In the genomic region with DNA sequence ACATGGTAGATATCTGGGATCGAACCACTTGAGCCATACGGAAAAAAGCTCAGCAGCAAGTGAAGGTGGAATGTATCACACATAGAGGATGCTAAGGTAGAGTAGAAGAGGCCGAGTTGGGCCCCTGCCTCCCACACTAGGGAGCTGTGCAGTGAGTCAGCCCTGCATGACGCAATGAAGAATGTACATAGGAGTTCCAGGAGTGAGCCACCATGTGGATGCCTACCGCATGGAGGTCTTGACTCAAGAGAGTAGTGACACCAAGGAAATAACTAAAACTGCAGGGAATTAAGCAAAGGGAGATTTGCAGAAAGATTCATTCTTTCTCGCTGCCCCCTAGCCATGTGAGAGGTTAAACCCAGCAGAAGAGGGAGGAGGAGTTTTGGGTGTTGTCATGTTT, we compare ENCODE assay signal across 19 cellular contexts.
DNase-seq lines count a peak whose midpoint lies in the region; ATAC-seq and TF ChIP-seq lines count a peak whose summit lies in the region.
"Had no signal": no experiment of that assay in that cellular context is flagged by ENCODE, and none has a peak within 500 bp of the region (broad histone marks: within the 10 kb centered on the region; RNA-seq: fewer than 3 reads in every experiment).

No MANE protein-coding gene starts in this region.

- no peak overlapping the region for H3K18ac ChIP-seq in trophoblast cell (ENCODE audit: low read length)

- H4K12ac ChIP-seq in trophoblast cell (ENCODE audit: low read depth, low read length), result no peak overlapping the region

- no peak overlapping the region for H3K9ac ChIP-seq in trophoblast cell (ENCODE audit: low read length)

- H3K14ac ChIP-seq in trophoblast cell (ENCODE audit: low read length), result no peak overlapping the region

- no peak overlapping the region for H3K23ac ChIP-seq in trophoblast cell (ENCODE audit: low read length)

- no CpG with 5 or more reads among the region's 6 CpGs for WGBS in trophoblast cell (ENCODE audit: extremely low coverage, insufficient coverage, insufficient read length)
- 88% methylated on average over 6 of the region's 6 CpGs for WGBS in right cardiac atrium

- H3K79me2 ChIP-seq in trophoblast cell (ENCODE audit: control insufficient read depth, insufficient read depth, low read length, poor library complexity), result no peaks in the 10 kb centered on the region

- intact Hi-C loops in right cardiac atrium (cut with DNase I), result no loop called here

- no peak overlapping the region for H2AK5ac ChIP-seq in trophoblast cell (ENCODE audit: low read length)

- no peak overlapping the region for H3K4me2 ChIP-seq in trophoblast cell (ENCODE audit: low read length)

- H4K8ac ChIP-seq in trophoblast cell (ENCODE audit: low read depth, low read length), result no peak overlapping the region

- no peak overlapping the region for H4K91ac ChIP-seq in trophoblast cell (ENCODE audit: low read depth, low read length)

- H3K9me3 ChIP-seq in trophoblast cell (ENCODE audit: insufficient read depth, low read depth, low read length) (no peaks in the 10 kb centered on the region), right cardiac atrium (ENCODE audit: control insufficient read depth, low read length) (no peaks in the 10 kb centered on the region)
- H3K9me3 ChIP-seq: mucosa of descending colon, tibial nerve had no signal

- H3K27ac ChIP-seq in trophoblast cell (ENCODE audit: low read depth, low read length) (no peak overlapping the region), right cardiac atrium (ENCODE audit: low read length) (no peak overlapping the region)
- H3K27ac ChIP-seq: 22Rv1, C4-2B, SK-N-MC, skin epidermis, tibial nerve, WERI-Rb-1 had no signal

- no peak overlapping the region for H2BK5ac ChIP-seq in trophoblast cell (ENCODE audit: low read depth, low read length, poor library complexity)

- no peak for TF ChIP-seq CTCF in astrocyte of the spinal cord (IDR thresholded peaks at IDR 0.05; ENCODE audit: low read depth, low read length)

- H3K36me3 ChIP-seq in trophoblast cell (ENCODE audit: control insufficient read depth in 1 of 2, insufficient read depth in 2 of 2, low read length in 2 of 2), result no peaks in the 10 kb centered on the region
- H3K36me3 ChIP-seq: tibial nerve, WERI-Rb-1 had no signal

- DNase-seq in DMS53 (lab: John Stamatoyannopoulos, UW) (peak; percentile 17), DMS53 treated with DMSO at 0.1 percent for 48 hours (lab: John Stamatoyannopoulos, UW; ENCODE audit: unreplicated experiment) (no peak), NCI-H460 (ENCODE audit: extremely low read depth, low read depth) (peak; percentile 7), astrocyte of the spinal cord (ENCODE audit: low read depth, low spot score) (peak; percentile 19), trophoblast cell (peak; percentile 63 to 74), dermis blood vessel endothelial cell (no peak), right cardiac atrium (no peak), cortex of kidney (lab: John Stamatoyannopoulos, UW) (no peak)
- DNase-seq: glutamatergic neuron, mucosa of descending colon, NCI-H1105 treated with DMSO at 0.1 percent for 48 hours, WERI-Rb-1 had no signal

- H3K4me1 ChIP-seq in trophoblast cell (ENCODE audit: control insufficient read depth in 1 of 2, insufficient read depth in 2 of 2, low read length in 2 of 2), result no peaks in the 10 kb centered on the region
- no peaks in the 10 kb centered on the region for H3K4me1 ChIP-seq in right cardiac atrium (ENCODE audit: control insufficient read depth, insufficient read depth, low read length)

- no peak overlapping the region for H2BK120ac ChIP-seq in trophoblast cell (ENCODE audit: insufficient read depth, low read length, poor library complexity)

- no peaks in the 10 kb centered on the region for H3K79me1 ChIP-seq in trophoblast cell (ENCODE audit: low read length)

- no peak overlapping the region for H2BK12ac ChIP-seq in trophoblast cell (ENCODE audit: low read length)

- in situ Hi-C loops in astrocyte of the spinal cord (cut with HindIII; ENCODE audit: low sequenced_read_pairs), result no loop called here

- no peak overlapping the region for H3K4me3 ChIP-seq in astrocyte of the spinal cord (ENCODE audit: low read depth, low read length)
- H3K4me3 ChIP-seq in trophoblast cell (ENCODE audit: low read depth, low read length), result no peak overlapping the region
- no peak overlapping the region for H3K4me3 ChIP-seq in right cardiac atrium (ENCODE audit: low read length)
- H3K4me3 ChIP-seq: mucosa of descending colon, SK-N-MC, skin epidermis, tibial nerve had no signal

- H3K4ac ChIP-seq in trophoblast cell (ENCODE audit: low read depth, low read length), result no peak overlapping the region

- no peak overlapping the region for H2AFZ ChIP-seq in trophoblast cell (ENCODE audit: insufficient read depth, low read length, poor library complexity)

- H3K27me3 ChIP-seq in trophoblast cell (ENCODE audit: insufficient read depth, low read length) (no peaks in the 10 kb centered on the region), right cardiac atrium (ENCODE audit: control insufficient read depth, insufficient read depth) (no peaks in the 10 kb centered on the region)
- H3K27me3 ChIP-seq: tibial nerve had no signal

- no peak for ATAC-seq in right cardiac atrium
- ATAC-seq: HCT116; mucosa of descending colon; stimulated activated effector memory CD8-positive, alpha-beta T cell treated with anti-CD3 and anti-CD28 coated beads, Interleukin-12 subunit alpha, Interleukin-12 subunit beta, amount 100 ng/mL, for 72 hours had no signal

Comparison
In these comparisons a context has a peak if more than half of its experiments do, and no peak if none do; other contexts are left out.
1. DNase-seq: peak in DMS53 (single experiment), NCI-H460 (single experiment), astrocyte of the spinal cord (single experiment) and trophoblast cell (2 of 2); none in DMS53 treated with DMSO at 0.1 percent for 48 hours (single experiment), dermis blood vessel endothelial cell (single experiment), right cardiac atrium (0 of 3) and cortex of kidney (single experiment).